ENCODE assay signal across 15 cellular contexts in genomic region chr5:99315413-99316178, GRCh38.
"Had no signal": no experiment of that assay in that cellular context is flagged by ENCODE, and none has a peak within 500 bp of the region (broad histone marks: within the 10 kb centered on the region; RNA-seq: fewer than 3 reads in every experiment).

No MANE protein-coding gene starts in this region.

- H3K9me3 ChIP-seq: thyroid gland had no signal

- H3K4me3 ChIP-seq: neural progenitor cell, thyroid gland had no signal

- DNase-seq: activated CD4-positive, alpha-beta T cell treated with anti-CD3 and anti-CD28 coated beads, Interleukin-2, amount 10 ng/mL, durations not matched to agents 7 days and 5 days; activated CD4-positive, CD25-positive, alpha-beta regulatory T cell treated with anti-CD3 and anti-CD28 coated beads, Interleukin-2, amount 50 U/mL, for 72 hours; activated CD8-positive, alpha-beta memory T cell treated with anti-CD3 and anti-CD28 coated beads, Interleukin-2, amount 10 ng/mL, durations not matched to agents 7 days and 5 days; activated CD8-positive, alpha-beta T cell treated with anti-CD3 and anti-CD28 coated beads for 36 hours; activated effector memory CD4-positive, alpha-beta T cell treated with anti-CD3 and anti-CD28 coated beads, Interleukin-2, amount 50 U/mL, for 16 hours; activated naive CD4-positive, alpha-beta T cell treated with anti-CD3 and anti-CD28 coated beads, Interleukin-2, amount 50 U/mL, for 16 hours; activated T-cell treated with anti-CD3 and anti-CD28 coated beads for 4 hours; aorta; effector CD4-positive, alpha-beta T cell; left colon; naive thymus-derived CD8-positive, alpha-beta T cell; substantia nigra; thyroid gland; WERI-Rb-1 had no signal

- H3K27ac ChIP-seq: neural progenitor cell, thyroid gland, WERI-Rb-1 had no signal

- ATAC-seq: activated CD8-positive, alpha-beta memory T cell treated with anti-CD3 and anti-CD28 coated beads, Interleukin-2, amount 10 ng/mL, durations not matched to agents 7 days and 5 days; activated CD8-positive, alpha-beta T cell treated with anti-CD3 and anti-CD28 coated beads for 36 hours; left colon; naive thymus-derived CD8-positive, alpha-beta T cell had no signal

- H3K27me3 ChIP-seq: neural progenitor cell, thyroid gland had no signal

- H3K4me1 ChIP-seq: neural progenitor cell, thyroid gland had no signal

- H3K36me3 ChIP-seq: neural progenitor cell, thyroid gland, WERI-Rb-1 had no signal
